30 cellular contexts compared by ENCODE assay signal in genomic region chr3:164192974-164193373, GRCh38.
"Had no signal": no experiment of that assay in that cellular context is flagged by ENCODE, and none has a peak within 500 bp of the region (broad histone marks: within the 10 kb centered on the region; RNA-seq: fewer than 3 reads in every experiment).

No MANE protein-coding gene starts in this region.

- H3K36me3 ChIP-seq: adrenal gland, colonic mucosa, esophagus squamous epithelium, gastroesophageal sphincter, WERI-Rb-1 had no signal

- H3K27ac ChIP-seq: adrenal gland, body of pancreas, colonic mucosa, epithelial cell of prostate, esophagus squamous epithelium, gastroesophageal sphincter, WERI-Rb-1 had no signal

- H3K4me1 ChIP-seq: adrenal gland, body of pancreas, colonic mucosa, esophagus squamous epithelium, gastroesophageal sphincter had no signal

- FAIRE-seq: endometrium, endothelial cell of umbilical vein had no signal

- ATAC-seq: activated CD4-positive, alpha-beta T cell treated with anti-CD3 and anti-CD28 coated beads for 36 hours; activated CD4-positive, CD25-positive, alpha-beta regulatory T cell treated with anti-CD3 and anti-CD28 coated beads, Interleukin-2, amount 50 U/mL, for 24 hours; activated CD8-positive, alpha-beta memory T cell treated with anti-CD3 and anti-CD28 coated beads, Interleukin-2, amount 10 ng/mL, durations not matched to agents 7 days and 5 days; activated CD8-positive, alpha-beta T cell treated with anti-CD3 and anti-CD28 coated beads, Interleukin-2, amount 10 ng/mL, durations not matched to agents 7 days and 5 days; activated naive CD8-positive, alpha-beta T cell treated with anti-CD3 and anti-CD28 coated beads, Interleukin-2, amount 50 U/mL, for 24 hours; body of pancreas; gastroesophageal sphincter; T-helper 17 cell had no signal

- H3K4me3 ChIP-seq: adrenal gland, body of pancreas, colonic mucosa, esophagus squamous epithelium, gastroesophageal sphincter had no signal

- H3K27me3 ChIP-seq: adrenal gland, body of pancreas, colonic mucosa, esophagus squamous epithelium, gastroesophageal sphincter had no signal

- H3K9me3 ChIP-seq: adrenal gland, body of pancreas, colonic mucosa, gastroesophageal sphincter had no signal

- DNase-seq: activated B cell treated with CpG ODN at 0.5 μM for 24 hours; activated CD4-positive, alpha-beta memory T cell treated with anti-CD3 and anti-CD28 coated beads for 36 hours; activated CD4-positive, alpha-beta T cell treated with anti-CD3 and anti-CD28 coated beads for 36 hours; activated CD4-positive, alpha-beta T cell treated with anti-CD3 and anti-CD28 coated beads, Interleukin-2, amount 10 ng/mL, durations not matched to agents 24 days and 14 days; activated CD8-positive, alpha-beta memory T cell treated with anti-CD3 and anti-CD28 coated beads, Interleukin-2, amount 10 ng/mL, durations not matched to agents 7 days and 5 days; activated CD8-positive, alpha-beta memory T cell treated with anti-CD3 and anti-CD28 coated beads, Interleukin-2, amount 50 U/mL, for 4 hours; activated CD8-positive, alpha-beta T cell treated with anti-CD3 and anti-CD28 coated beads, Interleukin-2, amount 10 ng/mL, durations not matched to agents 7 days and 5 days; activated effector memory CD4-positive, alpha-beta T cell treated with anti-CD3 and anti-CD28 coated beads, Interleukin-2, amount 50 U/mL, for 16 hours; activated naive CD4-positive, alpha-beta T cell treated with anti-CD3 and anti-CD28 coated beads for 36 hours; activated naive CD8-positive, alpha-beta T cell treated with anti-CD3 and anti-CD28 coated beads for 36 hours; activated naive CD8-positive, alpha-beta T cell treated with anti-CD3 and anti-CD28 coated beads, Interleukin-2, amount 50 U/mL, for 24 hours; activated T-cell treated with anti-CD3 and anti-CD28 coated beads, Interleukin-2, amount 50 U/mL, for 1 hour; activated T-cell treated with anti-CD3 and anti-CD28 coated beads, Interleukin-2, amount 50 U/mL, for 48 hours; adrenal gland; amygdala; aorta; body of pancreas; colonic mucosa; effector CD8-positive, alpha-beta T cell; esophagus squamous epithelium; foreskin melanocyte; T-helper 1 cell; T-helper 17 cell; T1000; WERI-Rb-1 had no signal
